ENCODE assay signal across 17 cellular contexts in genomic region chr3:1578105-1578833, GRCh38.
"Had no signal": no experiment of that assay in that cellular context is flagged by ENCODE, and none has a peak within 500 bp of the region (broad histone marks: within the 10 kb centered on the region; RNA-seq: fewer than 3 reads in every experiment).

No MANE protein-coding gene starts in this region.

- H3K27me3 ChIP-seq: heart left ventricle, neutrophil, right lobe of liver had no signal

- H3K36me3 ChIP-seq: heart left ventricle, neutrophil, right lobe of liver, thoracic aorta, WERI-Rb-1 had no signal

- H3K4me1 Mint-ChIP-seq: central memory CD8-positive, alpha-beta T cell; naive B cell; T-cell had no signal

- H3K4me1 ChIP-seq: heart left ventricle, right lobe of liver had no signal

- H3K9me3 ChIP-seq: heart left ventricle, neutrophil, right lobe of liver, thoracic aorta had no signal

- FAIRE-seq: islet of Langerhans had no signal

- H3K27ac ChIP-seq: epithelial cell of prostate, heart left ventricle, neutrophil, right lobe of liver, thoracic aorta, WERI-Rb-1 had no signal

- H3K27me3 Mint-ChIP-seq: activated CD8-positive, alpha-beta T cell treated with anti-CD3 and anti-CD28 coated beads for 36 hours; central memory CD8-positive, alpha-beta T cell; effector memory CD8-positive, alpha-beta T cell; naive B cell; progenitor cell of endocrine pancreas; T-cell had no signal

- H3K36me3 Mint-ChIP-seq: naive B cell, T-cell had no signal

- H3K4me3 ChIP-seq: heart left ventricle, right lobe of liver, thoracic aorta had no signal

- ATAC-seq: activated CD8-positive, alpha-beta T cell treated with anti-CD3 and anti-CD28 coated beads for 36 hours; effector memory CD8-positive, alpha-beta T cell; right lobe of liver; T-cell had no signal

- H3K4me3 Mint-ChIP-seq: activated CD8-positive, alpha-beta T cell treated with anti-CD3 and anti-CD28 coated beads for 36 hours; central memory CD8-positive, alpha-beta T cell; effector memory CD8-positive, alpha-beta T cell; naive B cell; T-cell had no signal

- H3K27ac Mint-ChIP-seq: activated CD8-positive, alpha-beta T cell treated with anti-CD3 and anti-CD28 coated beads for 36 hours; effector memory CD8-positive, alpha-beta T cell; naive B cell; progenitor cell of endocrine pancreas; T-cell had no signal

- DNase-seq: activated CD4-positive, alpha-beta T cell treated with anti-CD3 and anti-CD28 coated beads for 4 hours; activated CD8-positive, alpha-beta memory T cell treated with anti-CD3 and anti-CD28 coated beads, Interleukin-2, amount 50 U/mL, for 4 hours; activated CD8-positive, alpha-beta T cell treated with anti-CD3 and anti-CD28 coated beads for 36 hours; effector memory CD8-positive, alpha-beta T cell; heart left ventricle; naive B cell; right lobe of liver; stimulated activated CD4-positive, alpha-beta T cell treated with anti-CD3 and anti-CD28 coated beads, Interleukin-12 subunit alpha, Interleukin-12 subunit beta, amount 100 ng/mL, for 4 hours; stimulated activated naive CD4-positive, alpha-beta T cell; T-cell; WERI-Rb-1 had no signal
